ENCODE assay signal across 8 cellular contexts in genomic region chr17:79075861-79076406, GRCh38. TPM values are rescaled to one million over a fixed set of nuclear protein-coding genes. Genes with fewer than 3 reads are reported as not detected.
DNase-seq lines count a peak whose midpoint lies in the region; ATAC-seq and TF ChIP-seq lines count a peak whose summit lies in the region.

No MANE protein-coding gene starts in this region.

- H3K4me1 Mint-ChIP-seq in activated T-cell treated with anti-CD3 and anti-CD28 coated beads, Interleukin-2, amount 50 U/mL, for 72 hours (ENCODE audit: low read depth), result peaks cover 19% of the 10 kb centered on the region
- peaks cover 13% of the 10 kb centered on the region for H3K4me1 Mint-ChIP-seq in activated naive CD8-positive, alpha-beta T cell treated with anti-CD3 and anti-CD28 coated beads for 36 hours

- H3K27me3 ChIP-seq in right lobe of liver (no peaks in the 10 kb centered on the region), tibial nerve (no peaks in the 10 kb centered on the region)

- no peak for TF ChIP-seq POLR2A in right lobe of liver (IDR thresholded peaks at IDR 0.05)
- TF ChIP-seq POLR2A in tibial nerve (IDR thresholded peaks at IDR 0.05), result no peak

- no peak for TF ChIP-seq EP300 in tibial nerve (IDR thresholded peaks at IDR 0.05)

- peak overlapping the region; percentile 50 for H3K27ac Mint-ChIP-seq in activated T-cell treated with anti-CD3 and anti-CD28 coated beads, Interleukin-2, amount 50 U/mL, for 72 hours
- H3K27ac Mint-ChIP-seq in activated naive CD8-positive, alpha-beta T cell treated with anti-CD3 and anti-CD28 coated beads for 36 hours, result peak overlapping the region; percentile 85

- WGBS in right lobe of liver (ENCODE audit: insufficient coverage, low coverage, low lambda C conversion rate, missing lambda C conversion rate), result 79% methylated on average over 8 of the region's 9 CpGs
- WGBS in tibial nerve, 2 donors, result 77 to 85% methylated on average over 9 of the region's 9 CpGs

- TF ChIP-seq CTCF in right lobe of liver (IDR thresholded peaks at IDR 0.05) (no peak), tibial nerve (IDR thresholded peaks at IDR 0.05) (no peak)

- no peak for DNase-seq in activated T-cell treated with anti-CD3 and anti-CD28 coated beads, Interleukin-2, amount 50 U/mL, for 72 hours
- no peak for DNase-seq in activated T-cell treated with anti-CD3 and anti-CD28 coated beads, Interleukin-2, amount 50 U/mL, for 1 hour
- no peak for DNase-seq in activated naive CD8-positive, alpha-beta T cell treated with anti-CD3 and anti-CD28 coated beads for 36 hours
- DNase-seq in right lobe of liver (no peak), tibial nerve (ENCODE audit: low spot score in 2 of 2) (no peak), T-helper 9 cell (no peak)

- H3K4me3 ChIP-seq in right lobe of liver, result peak overlapping the region in 2 of 3 donors; percentile 85 to 98
- peak overlapping the region; percentile 68 to 91 (median 80) for H3K4me3 ChIP-seq in tibial nerve

- H3K36me3 ChIP-seq in right lobe of liver (peaks cover 0 to 35% (median under 1%) of the 10 kb centered on the region in 4 donors), tibial nerve (peaks cover 0 to 39% (median 10%) of the 10 kb centered on the region in 3 donors)

- intact Hi-C loops in right lobe of liver (cut with DNase I), result no loop called here

- H3K9me3 Mint-ChIP-seq in activated T-cell treated with anti-CD3 and anti-CD28 coated beads, Interleukin-2, amount 50 U/mL, for 72 hours, result no peaks in the 10 kb centered on the region
- H3K9me3 Mint-ChIP-seq in activated naive CD8-positive, alpha-beta T cell treated with anti-CD3 and anti-CD28 coated beads for 36 hours, result no peaks in the 10 kb centered on the region

- H3K27ac ChIP-seq in right lobe of liver, result no peak overlapping the region
- H3K27ac ChIP-seq in tibial nerve, result peak overlapping the region in 3 of 4 donors; percentile 88 to 96 (median 89)

- peak overlapping the region; percentile 81 to 88 for H3K4me3 Mint-ChIP-seq in activated T-cell treated with anti-CD3 and anti-CD28 coated beads, Interleukin-2, amount 50 U/mL, for 72 hours
- peak overlapping the region; percentile 93 for H3K4me3 Mint-ChIP-seq in activated naive CD8-positive, alpha-beta T cell treated with anti-CD3 and anti-CD28 coated beads for 36 hours

- H3K9me3 ChIP-seq in right lobe of liver (no peaks in the 10 kb centered on the region), tibial nerve (no peaks in the 10 kb centered on the region)

- H3K27me3 Mint-ChIP-seq in activated T-cell treated with anti-CD3 and anti-CD28 coated beads, Interleukin-2, amount 50 U/mL, for 72 hours (ENCODE audit: low read depth), result no peaks in the 10 kb centered on the region
- no peaks in the 10 kb centered on the region for H3K27me3 Mint-ChIP-seq in activated naive CD8-positive, alpha-beta T cell treated with anti-CD3 and anti-CD28 coated beads for 36 hours

- ATAC-seq in activated T-cell treated with anti-CD3 and anti-CD28 coated beads, Interleukin-2, amount 50 U/mL, for 72 hours (replicated peaks in 1 of 2), result no peak
- ATAC-seq in right lobe of liver (no peak), GM21423 (IDR thresholded peaks at IDR 0.05; ENCODE audit: unreplicated experiment) (no peak)
- ATAC-seq in activated CD4-positive, CD25-positive, alpha-beta regulatory T cell treated with anti-CD3 and anti-CD28 coated beads, Interleukin-2, amount 50 U/mL, for 24 hours, result no peak

- H3K36me3 Mint-ChIP-seq in activated T-cell treated with anti-CD3 and anti-CD28 coated beads, Interleukin-2, amount 50 U/mL, for 72 hours (ENCODE audit: insufficient read depth in 2 of 2), result peaks cover 4 to 8% of the 10 kb centered on the region in 2 donors
- H3K36me3 Mint-ChIP-seq in activated naive CD8-positive, alpha-beta T cell treated with anti-CD3 and anti-CD28 coated beads for 36 hours, result peaks cover 15% of the 10 kb centered on the region

- H3K4me1 ChIP-seq in right lobe of liver (peaks cover 0 to 10% (median 0%) of the 10 kb centered on the region in 4 donors), tibial nerve (peaks cover 0 to 28% (median 11%) of the 10 kb centered on the region in 4 donors)

RNA-seq across cellular contexts. Expression of gene ENGASE, which starts 1.3 kb away (rescaled TPM):
- 10 to 100 TPM; 51.4 to 53.0 TPM for total RNA-seq in activated T-cell treated with anti-CD3 and anti-CD28 coated beads, Interleukin-2, amount 50 U/mL, for 72 hours
- total RNA-seq in activated naive CD8-positive, alpha-beta T cell treated with anti-CD3 and anti-CD28 coated beads for 36 hours, result 10 to 100 TPM; 23.4 to 26.3 TPM
- total RNA-seq in right lobe of liver (10 to 100 TPM in 5 of 6 experiments, 1 to 10 TPM in 1; 7.4 to 63.7 (median 39.1) TPM), tibial nerve (10 to 100 TPM; 29.9 to 64.8 (median 57.1) TPM)

RNA-seq across cellular contexts. Expression of gene C1QTNF1, which starts 52.0 kb away (rescaled TPM):
- total RNA-seq in activated T-cell treated with anti-CD3 and anti-CD28 coated beads, Interleukin-2, amount 50 U/mL, for 72 hours, result under 1 TPM; 0.31 to 0.88 TPM
- under 1 TPM; 0.12 to 0.14 TPM for total RNA-seq in activated naive CD8-positive, alpha-beta T cell treated with anti-CD3 and anti-CD28 coated beads for 36 hours
- 10 to 100 TPM in 5 of 6 experiments, 1 to 10 TPM in 1; 9.8 to 40.2 (median 26.2) TPM for total RNA-seq in right lobe of liver
- 100 to 1,000 TPM in 1 of 4 donors, 10 to 100 TPM in 3; 67.1 to 147 (median 90.0) TPM for total RNA-seq in tibial nerve

Comparison
In these comparisons a context has a peak if more than half of its experiments do, and no peak if none do; other contexts are left out.
1. H3K27ac ChIP-seq: peak in tibial nerve (3 of 4); none in right lobe of liver (0 of 3).
2. RNA of gene C1QTNF1, which starts 52.0 kb away (total RNA-seq): 67.1 to 147 TPM in tibial nerve and 9.8 to 40.2 TPM in right lobe of liver; 0.31 to 0.88 TPM in activated T-cell treated with anti-CD3 and anti-CD28 coated beads, Interleukin-2, amount 50 U/mL, for 72 hours and 0.12 to 0.14 TPM in activated naive CD8-positive, alpha-beta T cell treated with anti-CD3 and anti-CD28 coated beads for 36 hours; every median in the first group is over 4 times any median in the second.